ENCODE assay signal across 9 cellular contexts in the genomic region with DNA sequence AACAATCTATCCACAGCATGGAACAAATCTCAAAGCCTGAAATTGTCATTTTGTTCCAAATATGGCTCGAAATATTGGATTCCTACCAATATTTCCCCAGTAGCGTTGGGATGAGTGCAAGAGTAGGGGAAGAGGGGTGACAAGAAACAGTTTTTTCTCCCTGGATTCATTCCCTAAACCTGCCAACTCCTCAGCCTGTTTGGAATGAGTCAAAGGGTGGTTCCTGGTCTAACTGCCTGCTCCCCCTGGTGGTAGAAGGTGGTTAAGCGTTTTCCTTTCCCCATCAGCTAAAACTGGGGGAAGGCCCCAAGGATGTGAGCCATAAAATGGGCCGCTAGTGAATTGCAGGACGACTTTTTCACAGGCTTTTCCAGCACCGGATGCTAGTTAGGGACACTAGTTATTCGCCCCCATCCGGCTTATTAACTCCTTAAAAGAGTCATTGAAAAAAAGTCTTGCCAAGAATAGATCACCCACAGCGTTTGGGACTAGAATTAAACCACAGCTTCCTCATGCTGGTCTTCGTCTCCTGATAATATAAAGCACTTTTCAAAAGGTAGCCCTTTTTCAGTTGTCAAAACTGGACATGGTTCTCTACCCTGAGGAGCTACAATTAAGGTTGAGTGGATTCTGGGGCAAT.
DNase-seq lines count a peak whose midpoint lies in the region; ATAC-seq, FAIRE-seq and TF ChIP-seq lines count a peak whose summit lies in the region.
"Had no signal": no experiment of that assay in that cellular context is flagged by ENCODE, and none has a peak within 500 bp of the region (broad histone marks: within the 10 kb centered on the region; RNA-seq: fewer than 3 reads in every experiment).

No MANE protein-coding gene starts in this region.

- H3K27me3 ChIP-seq in WERI-Rb-1 (ENCODE audit: insufficient read depth, low read depth, severe bottlenecking) (peaks cover 11% of the 10 kb centered on the region), bronchial epithelial cell (ENCODE audit: control insufficient read depth, insufficient read depth, low read length) (no peaks in the 10 kb centered on the region)

- peak; percentile 67 for ATAC-seq in GM21737 (IDR thresholded peaks at IDR 0.05; ENCODE audit: unreplicated experiment)
- ATAC-seq in HG03565 (IDR thresholded peaks at IDR 0.05; ENCODE audit: unreplicated experiment): no peak

- H3K4me3 ChIP-seq in WERI-Rb-1 (ENCODE audit: low read depth, low read length): no peak overlapping the region
- no peak overlapping the region for H3K4me3 ChIP-seq in bronchial epithelial cell (ENCODE audit: low read depth, low read length)

- FAIRE-seq in bronchial epithelial cell (lab: Jason Lieb, UNC): no peak
- FAIRE-seq: colon had no signal

- no peak overlapping the region for H3K27ac ChIP-seq in WERI-Rb-1

- no peaks in the 10 kb centered on the region for H3K9me3 ChIP-seq in WERI-Rb-1 (ENCODE audit: severe bottlenecking)

- TF ChIP-seq CTCF in WERI-Rb-1 (IDR thresholded peaks at IDR 0.05; ENCODE audit: low read depth, low read length) (peak; percentile 90), bronchial epithelial cell (IDR thresholded peaks at IDR 0.05; ENCODE audit: insufficient read depth, low read length, severe bottlenecking) (peak; percentile 91)

- DNase-seq in DMS53 (lab: John Stamatoyannopoulos, UW) (peak; percentile 82), NCI-H1105 (lab: John Stamatoyannopoulos, UW) (peak; percentile 25), WERI-Rb-1 (peak; percentile 54), bronchial epithelial cell (ENCODE audit: low read depth) (peak; percentile 64), kidney tubule cell (ENCODE audit: low spot score) (peak; percentile 62)
- peak; percentile 12 to 30 (median 29) for DNase-seq in stimulated activated CD4-positive, alpha-beta T cell treated with anti-CD3 and anti-CD28 coated beads, TNF-alpha, amount 100 ng/mL, for 1 hour (ENCODE audit: low read depth in 3 of 3, low spot score in 1 of 3)

- H3K36me3 ChIP-seq in WERI-Rb-1 (no peaks in the 10 kb centered on the region), bronchial epithelial cell (ENCODE audit: control insufficient read depth, insufficient read depth, low read length) (no peaks in the 10 kb centered on the region)

Comparison
In these comparisons a context has a peak if more than half of its experiments do, and no peak if none do; other contexts are left out.
1. DNase-seq: peak in every context shown above with its lines; median percentile 82 in DMS53; 64 in bronchial epithelial cell; 62 in kidney tubule cell; 54 in WERI-Rb-1; 29 in stimulated activated CD4-positive, alpha-beta T cell treated with anti-CD3 and anti-CD28 coated beads, TNF-alpha, amount 100 ng/mL, for 1 hour; 25 in NCI-H1105.